Comparison of ENCODE assay signal across 8 cellular contexts in genomic region chr17:21098934-21099687, GRCh38. TPM values are rescaled to one million over a fixed set of nuclear protein-coding genes. Genes with fewer than 3 reads are reported as not detected.
DNase-seq lines count a peak whose midpoint lies in the region; ATAC-seq and TF ChIP-seq lines count a peak whose summit lies in the region.

No MANE protein-coding gene starts in this region.

- peak; percentile 95 for ATAC-seq in mucosa of descending colon

- H3K4me3 Mint-ChIP-seq in endothelial cell (ENCODE audit: unreplicated experiment) = peak overlapping the region; percentile 93

- intact Hi-C loops in mucosa of descending colon (cut with DNase I, micrococcal nuclease) = no loop called here

- no peaks in the 10 kb centered on the region for H3K36me3 ChIP-seq in mucosa of descending colon (ENCODE audit: low read depth)

- peak overlapping the region; percentile 73 for H3K27ac Mint-ChIP-seq in endothelial cell (ENCODE audit: unreplicated experiment)

- no peaks in the 10 kb centered on the region for H3K9me3 ChIP-seq in mucosa of descending colon

- peaks cover 2% of the 10 kb centered on the region for H3K4me1 Mint-ChIP-seq in endothelial cell (ENCODE audit: unreplicated experiment)

- no peaks in the 10 kb centered on the region for H3K9me3 Mint-ChIP-seq in endothelial cell (ENCODE audit: unreplicated experiment)

- H3K36me3 Mint-ChIP-seq in endothelial cell (ENCODE audit: low read depth, unreplicated experiment) = no peaks in the 10 kb centered on the region

- TF ChIP-seq CTCF in GM20000 (IDR thresholded peaks at IDR 0.05; ENCODE audit: extremely low read depth, missing control alignments) (no peak), endothelial cell (IDR thresholded peaks at IDR 0.05; ENCODE audit: unreplicated experiment) (no peak), mucosa of descending colon (IDR thresholded peaks at IDR 0.05) (no peak)

- H3K27me3 Mint-ChIP-seq in endothelial cell (ENCODE audit: unreplicated experiment) = peaks cover 4% of the 10 kb centered on the region

- DNase-seq in COR-L47 (lab: John Stamatoyannopoulos, UW) (peak; percentile 76), GM20000 (ENCODE audit: low spot score) (peak; percentile 89), HS-27A (ENCODE audit: low read depth) (peak; percentile 91), NOMO-1 (lab: John Stamatoyannopoulos, UW; ENCODE audit: unreplicated experiment in 2 of 2) (peak; percentile 84 to 95), endothelial cell (ENCODE audit: low spot score) (peak; percentile 62), mucosa of descending colon (peak; percentile 65 to 75 (median 71))
- DNase-seq in activated CD8-positive, alpha-beta memory T cell treated with anti-CD3 and anti-CD28 coated beads for 4 hours (ENCODE audit: low read depth in 2 of 2) = peak; percentile 19 to 20
- peak; percentile 81 for DNase-seq in stimulated activated CD8-positive, alpha-beta memory T cell treated with anti-CD3 and anti-CD28 coated beads, Interleukin-4, amount 100 ng/mL, for 48 hours

- peaks cover 14% of the 10 kb centered on the region for H3K4me1 ChIP-seq in mucosa of descending colon (ENCODE audit: low read depth)

- no peak overlapping the region for H3K4me3 ChIP-seq in mucosa of descending colon

RNA-seq across cellular contexts. Expression of gene DHRS7B, which starts 27.7 kb away (rescaled TPM):
- 31.0 TPM for total RNA-seq in endothelial cell (ENCODE audit: unreplicated experiment)
- 10 to 100 TPM; 21.9 to 34.0 (median 30.2) TPM for total RNA-seq in mucosa of descending colon

RNA-seq across cellular contexts. Expression of gene USP22, which starts 56.3 kb away (rescaled TPM):
- total RNA-seq in endothelial cell (ENCODE audit: unreplicated experiment) (294 TPM), mucosa of descending colon (100 to 1,000 TPM; 162 to 168 (median 168) TPM)

Comparison
In these comparisons a context has a peak if more than half of its experiments do, and no peak if none do; other contexts are left out.
1. DNase-seq: peak in every context shown above with its lines; median percentile 91 in HS-27A; 90 in NOMO-1; 89 in GM20000; 81 in stimulated activated CD8-positive, alpha-beta memory T cell treated with anti-CD3 and anti-CD28 coated beads, Interleukin-4, amount 100 ng/mL, for 48 hours; 76 in COR-L47; 71 in mucosa of descending colon; 62 in endothelial cell; 20 in activated CD8-positive, alpha-beta memory T cell treated with anti-CD3 and anti-CD28 coated beads for 4 hours.